Comparison of ENCODE assay signal across 1 cellular context in the genomic region with DNA sequence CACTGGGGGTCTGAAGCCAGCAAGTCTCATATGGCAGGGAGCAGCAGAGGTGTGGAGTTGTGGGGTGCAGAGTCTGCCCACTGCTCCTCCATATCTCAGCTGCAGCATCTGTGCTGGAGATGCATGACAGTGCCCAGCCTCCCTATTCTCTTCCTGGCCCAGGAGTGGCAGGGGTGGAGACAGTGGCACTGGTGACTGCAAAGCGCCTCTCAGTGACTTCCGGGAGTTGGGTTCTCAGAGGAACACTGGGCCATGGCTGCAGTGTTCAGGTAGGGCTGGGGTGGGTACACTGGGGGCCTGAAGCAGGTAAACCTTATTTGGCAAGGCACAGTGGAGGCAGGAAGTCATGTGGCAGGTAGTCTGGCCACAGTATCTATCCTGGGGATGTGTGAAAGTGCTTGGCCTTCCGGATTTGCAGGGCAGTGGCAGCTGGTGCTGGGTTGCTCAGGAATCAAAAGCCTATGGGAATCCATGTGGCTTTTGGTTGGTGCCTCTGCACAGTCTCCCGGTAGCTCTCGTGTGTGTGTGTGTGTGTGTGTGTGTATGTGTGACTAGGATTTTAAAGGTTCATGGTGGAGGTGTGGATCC.
TF ChIP-seq lines count a peak whose summit lies in the region.

No MANE protein-coding gene starts in this region.

TF ChIP-seq in H1, 55 proteins besides CTCF, POLR2A, EP300 and RAD21:
- no peak for TF ChIP-seq KDM4A (IDR thresholded peaks at IDR 0.05; ENCODE audit: low read depth, low read length, severe bottlenecking)
- no peak for TF ChIP-seq GTF2F1 (IDR thresholded peaks at IDR 0.05; ENCODE audit: borderline replicate concordance, low read depth, low read length)
- TF ChIP-seq, protein P1, sequence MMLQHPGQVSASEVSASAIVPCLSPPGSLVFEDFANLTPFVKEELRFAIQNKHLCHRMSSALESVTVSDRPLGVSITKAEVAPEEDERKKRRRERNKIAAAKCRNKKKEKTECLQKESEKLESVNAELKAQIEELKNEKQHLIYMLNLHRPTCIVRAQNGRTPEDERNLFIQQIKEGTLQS (IDR thresholded peaks at IDR 0.05; ENCODE audit: insufficient read depth, low read depth, low read length), result no peak
- no peak for TF ChIP-seq ZNF274 (IDR thresholded peaks at IDR 0.05; ENCODE audit: borderline replicate concordance, extremely low read depth, low read length)
- TF ChIP-seq JUND (IDR thresholded peaks at IDR 0.05; ENCODE audit: low read length), result no peak
- no peak for TF ChIP-seq ASH2L (IDR thresholded peaks at IDR 0.05; ENCODE audit: low read length)
- no peak for TF ChIP-seq FOSL1 (IDR thresholded peaks at IDR 0.05; ENCODE audit: insufficient read depth, low read depth, low read length)
- no peak for TF ChIP-seq BACH1 (IDR thresholded peaks at IDR 0.05; ENCODE audit: low read length)
- no peak for TF ChIP-seq KDM1A (IDR thresholded peaks at IDR 0.05; ENCODE audit: borderline replicate concordance, low read length)
- TF ChIP-seq CHD7 (IDR thresholded peaks at IDR 0.05; ENCODE audit: insufficient replicate concordance, low read length), result no peak
- TF ChIP-seq SP2 (IDR thresholded peaks at IDR 0.05; ENCODE audit: low read length), result no peak
- no peak for TF ChIP-seq TEAD4 (IDR thresholded peaks at IDR 0.05; ENCODE audit: low read depth, low read length)
- no peak for TF ChIP-seq TAF1 (IDR thresholded peaks at IDR 0.05; ENCODE audit: low read depth, low read length)
- no peak for TF ChIP-seq EZH2 (IDR thresholded peaks at IDR 0.05; ENCODE audit: low read depth, low read length, severe bottlenecking)
- TF ChIP-seq MAFK (IDR thresholded peaks at IDR 0.05; ENCODE audit: low read depth, low read length), result no peak
- no peak for TF ChIP-seq TCF12 (IDR thresholded peaks at IDR 0.05; ENCODE audit: low read depth, low read length)
- TF ChIP-seq RNF2 (IDR thresholded peaks at IDR 0.05; ENCODE audit: borderline replicate concordance, low read depth, low read length, missing control alignments, poor library complexity, severe bottlenecking), result no peak
- no peak for TF ChIP-seq NANOG (IDR thresholded peaks at IDR 0.05; ENCODE audit: insufficient read depth, low read depth, low read length, poor library complexity, severe bottlenecking)
- no peak for TF ChIP-seq SAP30 (IDR thresholded peaks at IDR 0.05; ENCODE audit: insufficient read depth, insufficient replicate concordance, low read length)
- no peak for TF ChIP-seq SP1 (IDR thresholded peaks at IDR 0.05; ENCODE audit: low read depth, low read length)
